Comparison of ENCODE assay signal across 10 cellular contexts in genomic region chr12:54285150-54286041, GRCh38. TPM values are rescaled to one million over a fixed set of nuclear protein-coding genes. Genes with fewer than 3 reads are reported as not detected.
DNase-seq lines count a peak whose midpoint lies in the region; ATAC-seq and TF ChIP-seq lines count a peak whose summit lies in the region.
"Had no signal": no experiment of that assay in that cellular context is flagged by ENCODE, and none has a peak within 500 bp of the region (broad histone marks: within the 10 kb centered on the region; RNA-seq: fewer than 3 reads in every experiment).

No MANE protein-coding gene starts in this region.

- H3K27me3 ChIP-seq in DOHH2 (ENCODE audit: control insufficient read depth, low read length) (no peaks in the 10 kb centered on the region), ovary (no peaks in the 10 kb centered on the region)

- H3K4me2 ChIP-seq in DOHH2 (ENCODE audit: low read length) = peak overlapping the region; percentile 91; the same call in 1 of the 2 replicates

- peak overlapping the region in 1 of 2 donors; percentile 4 for H3K27ac Mint-ChIP-seq in effector memory CD8-positive, alpha-beta T cell
- H3K27ac Mint-ChIP-seq in osteocyte (ENCODE audit: unreplicated experiment) = peak overlapping the region; percentile 62

- H3K27me3 Mint-ChIP-seq in effector memory CD8-positive, alpha-beta T cell = no peaks in the 10 kb centered on the region
- no peaks in the 10 kb centered on the region for H3K27me3 Mint-ChIP-seq in osteocyte (ENCODE audit: unreplicated experiment)

- DNase-seq in NAMALWA (ENCODE audit: low spot score) (peak; percentile 60), osteocyte (ENCODE audit: extremely low spot score, unreplicated experiment) (no peak), ovary (no peak), NCI-H774 (lab: John Stamatoyannopoulos, UW) (no peak)
- DNase-seq in effector memory CD8-positive, alpha-beta T cell = no peak
- no peak for DNase-seq in activated CD4-positive, CD25-positive, alpha-beta regulatory T cell treated with anti-CD3 and anti-CD28 coated beads, Interleukin-2, amount 50 U/mL, for 72 hours
- DNase-seq: SHP77 had no signal

- H3F3A ChIP-seq in DOHH2 (ENCODE audit: control insufficient read depth, insufficient read depth) = peaks cover 90% of the 10 kb centered on the region

- peak overlapping the region; percentile 14 to 58 for H3K4me3 Mint-ChIP-seq in effector memory CD8-positive, alpha-beta T cell
- H3K4me3 Mint-ChIP-seq in osteocyte (ENCODE audit: unreplicated experiment) = peak overlapping the region; percentile 22

- peaks cover 34% of the 10 kb centered on the region for H4K20me1 ChIP-seq in DOHH2 (ENCODE audit: control insufficient read depth, insufficient read depth, low read depth, low read length)

- no peaks in the 10 kb centered on the region for H3K9me3 ChIP-seq in DOHH2 (ENCODE audit: control insufficient read depth, insufficient read depth, low read length)
- no peaks in the 10 kb centered on the region for H3K9me3 ChIP-seq in ovary
- H3K9me3 ChIP-seq: thoracic aorta had no signal

- H3K36me3 Mint-ChIP-seq in effector memory CD8-positive, alpha-beta T cell (ENCODE audit: insufficient read depth) = peaks cover 8% of the 10 kb centered on the region
- peaks cover 60% of the 10 kb centered on the region for H3K36me3 Mint-ChIP-seq in osteocyte (ENCODE audit: unreplicated experiment)

- peaks cover 79% of the 10 kb centered on the region for H3K36me3 ChIP-seq in DOHH2 (ENCODE audit: control insufficient read depth, low read length)
- no peaks in the 10 kb centered on the region for H3K36me3 ChIP-seq in ovary

- 50 to 58% (median 52%) methylated on average over 5 of the region's 5 CpGs for WGBS in ovary, 3 donors

- peaks cover 39% of the 10 kb centered on the region for H3K79me2 ChIP-seq in DOHH2 (ENCODE audit: control insufficient read depth, low read length)

- H3K27ac ChIP-seq in DOHH2 (ENCODE audit: low read depth, low read length) (no peak overlapping the region), ovary (no peak overlapping the region)
- H3K27ac ChIP-seq: thoracic aorta had no signal

- no peaks in the 10 kb centered on the region for H3K9me2 ChIP-seq in DOHH2 (replicated peaks; ENCODE audit: control insufficient read depth, low read length)

- TF ChIP-seq EP300 in ovary (IDR thresholded peaks at IDR 0.05) = no peak

- no peak overlapping the region for H3K4me3 ChIP-seq in DOHH2 (ENCODE audit: low read length)
- H3K4me3 ChIP-seq in ovary = no peak overlapping the region
- H3K4me3 ChIP-seq: thoracic aorta had no signal

- H3K9me3 Mint-ChIP-seq in effector memory CD8-positive, alpha-beta T cell = no peaks in the 10 kb centered on the region
- H3K9me3 Mint-ChIP-seq in osteocyte (ENCODE audit: unreplicated experiment) = no peaks in the 10 kb centered on the region

- TF ChIP-seq CTCF in DOHH2 (IDR thresholded peaks at IDR 0.05; ENCODE audit: low read depth, low read length, poor library complexity, severe bottlenecking) = peak; percentile 37
- peak; percentile 47 for TF ChIP-seq CTCF in osteocyte (IDR thresholded peaks at IDR 0.05)
- TF ChIP-seq CTCF in ovary (IDR thresholded peaks at IDR 0.05) = no peak

- no peak for TF ChIP-seq POLR2A in ovary (IDR thresholded peaks at IDR 0.05)

- intact Hi-C loops in ovary (cut with DNase I) = loop anchor here in 1 of 4 donors (10.0 kb wide), 2 partner anchors 61 to 69 kb away; no protein-coding TSS in a partner anchor

- no peak for ATAC-seq in effector memory CD8-positive, alpha-beta T cell (replicated peaks)
- ATAC-seq in GM19023 (IDR thresholded peaks at IDR 0.05; ENCODE audit: unreplicated experiment) = no peak

- peaks cover 23 to 29% of the 10 kb centered on the region in 2 donors for H3K4me1 Mint-ChIP-seq in effector memory CD8-positive, alpha-beta T cell (ENCODE audit: low read depth in 2 of 2)
- H3K4me1 Mint-ChIP-seq in osteocyte (ENCODE audit: unreplicated experiment) = peaks cover 48% of the 10 kb centered on the region

- H3K4me1 ChIP-seq in DOHH2 (ENCODE audit: control insufficient read depth, low read length) (peaks cover 70% of the 10 kb centered on the region), ovary (ENCODE audit: insufficient read depth) (peaks cover 2% of the 10 kb centered on the region)

RNA-seq across cellular contexts. Expression of gene HNRNPA1, which starts 4.9 kb away (rescaled TPM):
- 792 and 819 TPM in 2 replicates for total RNA-seq in osteocyte
- total RNA-seq in ovary = 1,000 to 10,000 TPM in 5 of 7 donors, 100 to 1,000 TPM in 2; 586 to 2,586 (median 2,385) TPM
- polyA plus RNA-seq in ovary = 1,000 to 10,000 TPM; 2,375 to 2,506 TPM

RNA-seq across cellular contexts. Expression of gene CBX5, which starts 5.5 kb away (rescaled TPM):
- total RNA-seq in osteocyte = 98.1 and 104 TPM in 2 replicates
- total RNA-seq in ovary = 100 to 1,000 TPM in 4 of 7 donors, 10 to 100 TPM in 3; 30.3 to 119 (median 103) TPM
- 10 to 100 TPM; 14.3 to 47.6 TPM for polyA plus RNA-seq in ovary

RNA-seq across cellular contexts. Expression of gene NFE2, which starts 15.4 kb away (rescaled TPM):
- total RNA-seq in osteocyte (0.30 TPM in 1 of 2 replicates, not detected in the other), ovary (under 1 TPM in 5 of 7 donors, not detected in 2; 0.11 to 0.54 (median 0.33) TPM)
- polyA plus RNA-seq in ovary = under 1 TPM; 0.05 to 0.43 TPM

RNA-seq across cellular contexts. Expression of gene COPZ1, which starts 39.5 kb away (rescaled TPM):
- total RNA-seq in osteocyte (126 and 136 TPM in 2 replicates), ovary (100 to 1,000 TPM in 4 of 7 donors, 10 to 100 TPM in 3; 41.7 to 117 (median 108) TPM)
- polyA plus RNA-seq in ovary = 100 to 1,000 TPM in 1 of 2 donors, 10 to 100 TPM in 1; 79.4 to 219 TPM

Comparison
In these comparisons a context has a peak if more than half of its experiments do, and no peak if none do; other contexts are left out.
1. CTCF ChIP-seq: peak in DOHH2 (single experiment) and osteocyte (single experiment); none in ovary (0 of 3).